In genomic region chr4:130359537-130359936, GRCh38 we compare ENCODE assay signal across 11 cellular contexts.
A peak's percentile ranks its signal among the peaks of the same experiment; 100 is the strongest.
DNase-seq lines count a peak whose midpoint lies in the region; ATAC-seq and TF ChIP-seq lines count a peak whose summit lies in the region.
"Had no signal": no experiment of that assay in that cellular context is flagged by ENCODE, and none has a peak within 500 bp of the region (broad histone marks: within the 10 kb centered on the region; RNA-seq: fewer than 3 reads in every experiment).

No MANE protein-coding gene starts in this region.

- H3K27me3 Mint-ChIP-seq in nephron progenitor cell (ENCODE audit: low read depth, poor library complexity): no peaks in the 10 kb centered on the region

- peak; percentile 56 for DNase-seq in ELR (ENCODE audit: low read depth)
- peak; percentile 23 for DNase-seq in NCI-H69 (lab: John Stamatoyannopoulos, UW)
- peak; percentile 3 for DNase-seq in dermis microvascular lymphatic vessel endothelial cell (ENCODE audit: low read depth in 2 of 2)
- no peak for DNase-seq in nephron progenitor cell
- DNase-seq in stimulated activated CD4-positive, alpha-beta T cell treated with anti-CD3 and anti-CD28 coated beads, Interleukin-4, amount 100 ng/mL, for 1 hour: no peak
- DNase-seq in DMS79 (lab: John Stamatoyannopoulos, UW): no peak
- no peak for DNase-seq in activated naive CD4-positive, alpha-beta T cell treated with anti-CD3 and anti-CD28 coated beads, Interleukin-2, amount 50 U/mL, for 72 hours (ENCODE audit: low spot score in 2 of 2)
- DNase-seq: activated CD4-positive, alpha-beta T cell treated with anti-CD3 and anti-CD28 coated beads for 4 hours; body of pancreas; left ventricle myocardium inferior had no signal

- no peak for ATAC-seq in GM19023 (IDR thresholded peaks at IDR 0.05; ENCODE audit: unreplicated experiment)
- no peak for ATAC-seq in activated naive CD4-positive, alpha-beta T cell treated with anti-CD3 and anti-CD28 coated beads, Interleukin-2, amount 50 U/mL, for 72 hours
- ATAC-seq: body of pancreas had no signal

- no peaks in the 10 kb centered on the region for H3K4me1 Mint-ChIP-seq in nephron progenitor cell

- no peaks in the 10 kb centered on the region for H3K36me3 Mint-ChIP-seq in nephron progenitor cell (ENCODE audit: low read depth)
- H3K36me3 Mint-ChIP-seq in activated naive CD4-positive, alpha-beta T cell treated with anti-CD3 and anti-CD28 coated beads, Interleukin-2, amount 50 U/mL, for 72 hours: no peaks in the 10 kb centered on the region

- H3K4me3 Mint-ChIP-seq in nephron progenitor cell: no peak overlapping the region

- H3K27ac Mint-ChIP-seq in nephron progenitor cell: no peak overlapping the region
- no peak overlapping the region for H3K27ac Mint-ChIP-seq in activated naive CD4-positive, alpha-beta T cell treated with anti-CD3 and anti-CD28 coated beads, Interleukin-2, amount 50 U/mL, for 72 hours

- H3K9me3 Mint-ChIP-seq in nephron progenitor cell: no peaks in the 10 kb centered on the region
- no peaks in the 10 kb centered on the region for H3K9me3 Mint-ChIP-seq in activated naive CD4-positive, alpha-beta T cell treated with anti-CD3 and anti-CD28 coated beads, Interleukin-2, amount 50 U/mL, for 72 hours

- peak; percentile 36 for TF ChIP-seq CTCF in nephron progenitor cell (IDR thresholded peaks at IDR 0.05)

Comparison
In these comparisons a context has a peak if more than half of its experiments do, and no peak if none do; other contexts are left out.
1. DNase-seq: peak in ELR (single experiment), NCI-H69 (single experiment) and dermis microvascular lymphatic vessel endothelial cell (2 of 2); none in nephron progenitor cell (single experiment), stimulated activated CD4-positive, alpha-beta T cell treated with anti-CD3 and anti-CD28 coated beads, Interleukin-4, amount 100 ng/mL, for 1 hour (single experiment), DMS79 (single experiment) and activated naive CD4-positive, alpha-beta T cell treated with anti-CD3 and anti-CD28 coated beads, Interleukin-2, amount 50 U/mL, for 72 hours (0 of 2).